In genomic region chr5:154474267-154474956, GRCh38 we compare ENCODE assay signal across 14 cellular contexts. TPM values are rescaled to one million over a fixed set of nuclear protein-coding genes. Genes with fewer than 3 reads are reported as not detected.
A peak's percentile ranks its signal among the peaks of the same experiment; 100 is the strongest.
DNase-seq lines count a peak whose midpoint lies in the region; ATAC-seq, FAIRE-seq and TF ChIP-seq lines count a peak whose summit lies in the region.
"Had no signal": no experiment of that assay in that cellular context is flagged by ENCODE, and none has a peak within 500 bp of the region (broad histone marks: within the 10 kb centered on the region; RNA-seq: fewer than 3 reads in every experiment).

No MANE protein-coding gene starts in this region.

- H3K9me1 ChIP-seq in K562 (ENCODE audit: control insufficient read depth, insufficient read depth, low read length), result no peaks in the 10 kb centered on the region

- 2% methylated on average over 14 of the region's 14 CpGs for WGBS in K562 (ENCODE audit: insufficient coverage, low coverage, missing lambda C conversion rate)

- no peak overlapping the region for H3K4me2 ChIP-seq in K562 (ENCODE audit: insufficient read depth, low read length)

- H3K27ac Mint-ChIP-seq in CD4-positive, CD25-positive, alpha-beta regulatory T cell, result peak overlapping the region in 1 of 3 donors; percentile 43
- H3K27ac Mint-ChIP-seq in natural killer cell treated with Interleukin-12 subunit alpha and Interleukin-12 subunit beta and Interleukin-15 and Interleukin-18, amount 100 ng/mL, for 72 hours, result no peak overlapping the region
- H3K27ac Mint-ChIP-seq in MCF 10A (ENCODE audit: low read depth, unreplicated experiment), result no peak overlapping the region

- no peaks in the 10 kb centered on the region for H3K36me3 Mint-ChIP-seq in CD4-positive, CD25-positive, alpha-beta regulatory T cell
- H3K36me3 Mint-ChIP-seq in natural killer cell treated with Interleukin-12 subunit alpha and Interleukin-12 subunit beta and Interleukin-15 and Interleukin-18, amount 100 ng/mL, for 72 hours, result no peaks in the 10 kb centered on the region
- H3K36me3 Mint-ChIP-seq in MCF 10A (ENCODE audit: insufficient read depth, unreplicated experiment), result no peaks in the 10 kb centered on the region

- in situ Hi-C loops in K562 (cut with MboI), result no loop called here

- peak overlapping the region; percentile 27 to 74 (median 53) for H3K4me3 Mint-ChIP-seq in CD4-positive, CD25-positive, alpha-beta regulatory T cell
- H3K4me3 Mint-ChIP-seq in natural killer cell treated with Interleukin-12 subunit alpha and Interleukin-12 subunit beta and Interleukin-15 and Interleukin-18, amount 100 ng/mL, for 72 hours, result peak overlapping the region; percentile 16
- H3K4me3 Mint-ChIP-seq in MCF 10A (ENCODE audit: unreplicated experiment), result no peak overlapping the region

- H3K27me3 Mint-ChIP-seq in CD4-positive, CD25-positive, alpha-beta regulatory T cell, result peaks cover 88% of the 10 kb centered on the region
- peaks cover 55 to 76% of the 10 kb centered on the region in 2 donors for H3K27me3 Mint-ChIP-seq in natural killer cell treated with Interleukin-12 subunit alpha and Interleukin-12 subunit beta and Interleukin-15 and Interleukin-18, amount 100 ng/mL, for 72 hours
- H3K27me3 Mint-ChIP-seq in MCF 10A (ENCODE audit: insufficient read depth, unreplicated experiment), result peaks cover 80% of the 10 kb centered on the region

- no peaks in the 10 kb centered on the region for H3K79me2 ChIP-seq in K562 (ENCODE audit: control insufficient read depth, insufficient read depth, low read length)

- BruUV-seq in K562 (replicated peaks; lab: Mats Ljungman, UMichigan), result no TSS peak
- BruUV-seq in MCF 10A (replicated peaks; lab: Mats Ljungman, UMichigan), result no TSS peak

- FAIRE-seq in GM12891 (lab: Jason Lieb, UNC) (peak; percentile 20), K562 (lab: Jason Lieb, UNC) (no peak)

- H4K20me1 ChIP-seq in K562 (replicated peaks; ENCODE audit: control insufficient read depth, insufficient read depth, low read length), result peaks cover 4% of the 10 kb centered on the region; the same call in 1 of the 2 replicates

- peaks cover 56% of the 10 kb centered on the region for H3K27me3 ChIP-seq in CD4-positive, CD25-positive, alpha-beta regulatory T cell (ENCODE audit: control insufficient read depth, insufficient read depth, low read length)
- H3K27me3 ChIP-seq in K562 (ENCODE audit: control insufficient read depth in 2 of 2, insufficient read depth in 2 of 2, low read length in 2 of 2), result peaks cover 60 to 76% of the 10 kb centered on the region in 2 experiments

- peaks cover 64% of the 10 kb centered on the region for H3K4me1 ChIP-seq in CD4-positive, CD25-positive, alpha-beta regulatory T cell (ENCODE audit: control insufficient read depth, insufficient read depth, low read length, poor library complexity, severe bottlenecking)
- peaks cover 0 to 24% of the 10 kb centered on the region in 2 experiments; a peak in 1 of 5 replicates for H3K4me1 ChIP-seq in K562 (replicated peaks in 1 of 2; ENCODE audit: control insufficient read depth in 2 of 2, insufficient read depth in 2 of 2, low read length in 2 of 2)

- no peak for TF ChIP-seq EP300 in K562 (IDR thresholded peaks at IDR 0.05; ENCODE audit: low read length)

- H3K9me3 ChIP-seq in CD4-positive, CD25-positive, alpha-beta regulatory T cell (ENCODE audit: control insufficient read depth in 2 of 2, low read length in 2 of 2), result no peaks in the 10 kb centered on the region
- no peaks in the 10 kb centered on the region for H3K9me3 ChIP-seq in K562 (replicated peaks; ENCODE audit: control insufficient read depth, insufficient read depth, low read depth, low read length)
- H3K9me3 ChIP-seq: esophagus muscularis mucosa, stomach had no signal

- CTCF ChIA-PET in K562 (lab: Yijun Ruan, JAX; ENCODE audit: low intra/inter-chr PET ratio) (no interaction called here), MCF 10A (lab: Yijun Ruan, JAX) (interaction anchor here (0.6 to 1.8 kb wide), 4 partner anchors 9 to 399 kb away, joined by 3 to 8 read pairs (median 4); no protein-coding TSS in a partner anchor)

- no peak overlapping the region for H3K27ac ChIP-seq in CD4-positive, CD25-positive, alpha-beta regulatory T cell (ENCODE audit: insufficient read depth, low read length, poor library complexity, severe bottlenecking)
- H3K27ac ChIP-seq in K562 (ENCODE audit: extremely low read depth, low read depth, low read length), result no peak overlapping the region
- H3K27ac ChIP-seq: esophagus muscularis mucosa, stomach had no signal

- no peaks in the 10 kb centered on the region for H3K36me3 ChIP-seq in CD4-positive, CD25-positive, alpha-beta regulatory T cell (ENCODE audit: control insufficient read depth, insufficient read depth, low read length)
- H3K36me3 ChIP-seq in K562 (ENCODE audit: control insufficient read depth, insufficient read depth, low read length), result no peaks in the 10 kb centered on the region
- H3K36me3 ChIP-seq: esophagus muscularis mucosa, stomach had no signal

- intact Hi-C loops in K562 (cut with micrococcal nuclease) (no loop called here), MCF 10A (cut with micrococcal nuclease) (no loop called here)

- TF ChIP-seq RAD21 in K562 (CRISPR knock-in tag; conservative IDR thresholded peaks at IDR 0.05 in 1 of 2, IDR thresholded peaks at IDR 0.05 in 1 of 2), result no peak

- no peak for ATAC-seq in CD4-positive, CD25-positive, alpha-beta regulatory T cell (ENCODE audit: low read depth in 2 of 2)
- ATAC-seq in K562 (no peak), GM19395 (IDR thresholded peaks at IDR 0.05; ENCODE audit: unreplicated experiment) (no peak), GM21529 (IDR thresholded peaks at IDR 0.05; ENCODE audit: unreplicated experiment) (no peak)
- ATAC-seq in natural killer cell treated with Interleukin-12 subunit alpha and Interleukin-12 subunit beta and Interleukin-15 and Interleukin-18, amount 100 ng/mL, for 72 hours, result no peak

- H3K9ac ChIP-seq in K562 (ENCODE audit: insufficient read depth in 1 of 2, low read depth in 2 of 2, low read length in 2 of 2), result no peak overlapping the region

- no peak for TF ChIP-seq POLR2A in GM12891 (IDR thresholded peaks at IDR 0.05; ENCODE audit: low read depth, low read length)
- TF ChIP-seq POLR2A in K562 (conservative IDR thresholded peaks at IDR 0.05), result no peak

- H3K4me3 ChIP-seq in CD4-positive, CD25-positive, alpha-beta regulatory T cell (ENCODE audit: low read depth, low read length), result peak overlapping the region; percentile 40
- no peak overlapping the region for H3K4me3 ChIP-seq in K562
- H3K4me3 ChIP-seq: lung had no signal

- DNase-seq in CD4-positive, CD25-positive, alpha-beta regulatory T cell, result no peak
- DNase-seq in GM12891 (ENCODE audit: insufficient read length, low spot score) (no peak), K562 (ENCODE audit: extremely low read depth in 1 of 4, low spot score in 3 of 4) (no peak), MCF 10A (ENCODE audit: unreplicated experiment) (no peak)
- DNase-seq in natural killer cell treated with Interleukin-12 subunit alpha and Interleukin-12 subunit beta and Interleukin-15 and Interleukin-18, amount 100 ng/mL, for 72 hours (ENCODE audit: low spot score), result no peak
- DNase-seq: activated CD4-positive, alpha-beta T cell treated with anti-CD3 and anti-CD28 coated beads for 4 hours; stimulated activated CD4-positive, alpha-beta T cell treated with anti-CD3 and anti-CD28 coated beads, Interleukin-4, amount 100 ng/mL, for 24 hours; stomach had no signal

- TF ChIP-seq CTCF in K562 (IDR thresholded peaks at IDR 0.05 in 2 of 3, conservative IDR thresholded peaks at IDR 0.05 in 1 of 3; ENCODE audit: insufficient read depth in 2 of 3, low read depth in 1 of 3, low read length in 3 of 3) (no peak), MCF 10A (IDR thresholded peaks at IDR 0.05; ENCODE audit: unreplicated experiment) (no peak)

- POLR2A ChIA-PET in K562 (lab: Yijun Ruan, JAX), result interaction anchor here (0.6 kb wide), 1 partner anchor 236 kb away, joined by 3 read pairs; no protein-coding TSS in a partner anchor
- POLR2A ChIA-PET in MCF 10A (lab: Yijun Ruan, JAX), result no interaction called here

- peaks cover 6 to 63% (median 47%) of the 10 kb centered on the region in 4 donors for H3K4me1 Mint-ChIP-seq in CD4-positive, CD25-positive, alpha-beta regulatory T cell
- peaks cover 26 to 28% of the 10 kb centered on the region in 2 donors for H3K4me1 Mint-ChIP-seq in natural killer cell treated with Interleukin-12 subunit alpha and Interleukin-12 subunit beta and Interleukin-15 and Interleukin-18, amount 100 ng/mL, for 72 hours (ENCODE audit: low read depth in 2 of 2)
- peaks cover 15% of the 10 kb centered on the region for H3K4me1 Mint-ChIP-seq in MCF 10A (ENCODE audit: insufficient read depth, unreplicated experiment)

- H3K9me3 Mint-ChIP-seq in CD4-positive, CD25-positive, alpha-beta regulatory T cell, result peaks cover 0 to 7% (median 0%) of the 10 kb centered on the region in 7 donors
- H3K9me3 Mint-ChIP-seq in natural killer cell treated with Interleukin-12 subunit alpha and Interleukin-12 subunit beta and Interleukin-15 and Interleukin-18, amount 100 ng/mL, for 72 hours, result no peaks in the 10 kb centered on the region
- H3K9me3 Mint-ChIP-seq in MCF 10A (ENCODE audit: unreplicated experiment), result no peaks in the 10 kb centered on the region
- H3K9me3 Mint-ChIP-seq: activated naive CD4-positive, alpha-beta T cell treated with anti-CD3 and anti-CD28 coated beads, Interleukin-2, amount 50 U/mL, for 72 hours had no signal

- no peak overlapping the region for H2AFZ ChIP-seq in K562 (ENCODE audit: low read depth, low read length)

RNA-seq across cellular contexts. Expression of gene HAND1, which starts 3.6 kb away (rescaled TPM):
- not detected for total RNA-seq in CD4-positive, CD25-positive, alpha-beta regulatory T cell
- polyA plus RNA-seq in CD4-positive, CD25-positive, alpha-beta regulatory T cell, result not detected
- 0.06 TPM for polyA plus RNA-seq in GM12891 (2012; ENCODE audit: low read depth, missing spikeins)
- not detected in 2 replicates for total RNA-seq in K562 (2011; cell fraction: chromatin; rRNA removed; ENCODE audit: low replicate concordance)
- total RNA-seq in K562 (2011; cell fraction: nucleolus; rRNA removed), result not detected in 2 replicates
- total RNA-seq in K562 (2011; cell fraction: nucleoplasm; rRNA removed), result not detected in 2 replicates
- total RNA-seq in K562 (2014; rRNA removed) (not detected in 2 replicates), K562 (2014; rRNA removed; fragmentation: Illumina TruSeq; extraction: Trizol) (not detected in 2 replicates), K562 (2015; rRNA removed; fragmentation: Illumina TruSeq; extraction: Trizol) (not detected in 2 replicates), K562 (2021) (not detected in 2 replicates), MCF 10A (2022) (not detected in 2 replicates)
- polyA plus RNA-seq in K562 (2011; rRNA removed) (not detected in 2 replicates), K562 (2014; fragmentation: Illumina TruSeq; extraction: Trizol) (not detected in 2 replicates), K562 (2014; fragmentation: Nextera tagmentation; extraction: Ambion mirVana) (not detected), K562 (2014; rRNA removed) (not detected in 2 replicates)
- 0.03 TPM in 1 of 2 replicates, not detected in the other for polyA plus RNA-seq in K562 (2011; cell fraction: cytosol; rRNA removed)
- not detected in 2 replicates for polyA plus RNA-seq in K562 (2011; cell fraction: nucleus; rRNA removed)
- not detected in 2 replicates for polyA plus RNA-seq in K562 (2012)
- polyA minus RNA-seq in K562 (2011; rRNA and poly(A)+ RNA removed), result not detected in 2 replicates
- not detected in 2 replicates for polyA minus RNA-seq in K562 (2011; cell fraction: cytosol; rRNA and poly(A)+ RNA removed)
- not detected in 2 replicates for polyA minus RNA-seq in K562 (2011; cell fraction: nucleus; rRNA and poly(A)+ RNA removed)
- not detected for total RNA-seq in natural killer cell treated with Interleukin-12 subunit alpha and Interleukin-12 subunit beta and Interleukin-15 and Interleukin-18, amount 100 ng/mL, for 72 hours
- total RNA-seq: activated naive CD4-positive, alpha-beta T cell treated with anti-CD3 and anti-CD28 coated beads, Interleukin-2, amount 50 U/mL, for 72 hours; esophagus muscularis mucosa; renal cortical epithelial cell had no signal
- polyA plus RNA-seq: stomach had no signal

RNA-seq across cellular contexts. Expression of gene SAP30L, which starts 28.6 kb away (rescaled TPM):
- total RNA-seq in CD4-positive, CD25-positive, alpha-beta regulatory T cell, result 54.9 TPM
- polyA plus RNA-seq in CD4-positive, CD25-positive, alpha-beta regulatory T cell, result 10 to 100 TPM; 30.9 to 47.3 (median 36.5) TPM
- polyA plus RNA-seq in GM12891 (2012; ENCODE audit: low read depth, missing spikeins), result 16.6 TPM
- total RNA-seq in K562 (2011; cell fraction: chromatin; rRNA removed; ENCODE audit: low replicate concordance), result 15.1 and 22.0 TPM in 2 replicates
- total RNA-seq in K562 (2011; cell fraction: nucleolus; rRNA removed), result 10.0 and 10.2 TPM in 2 replicates
- total RNA-seq in K562 (2011; cell fraction: nucleoplasm; rRNA removed), result 11.4 and 17.4 TPM in 2 replicates
- total RNA-seq in K562 (2014; rRNA removed) (17.8 and 22.0 TPM in 2 replicates), K562 (2014; rRNA removed; fragmentation: Illumina TruSeq; extraction: Trizol) (29.4 and 31.0 TPM in 2 replicates), K562 (2015; rRNA removed; fragmentation: Illumina TruSeq; extraction: Trizol) (25.8 and 28.1 TPM in 2 replicates), K562 (2021) (27.5 and 33.6 TPM in 2 replicates), MCF 10A (2022) (45.9 and 50.5 TPM in 2 replicates)
- polyA plus RNA-seq in K562 (2011; rRNA removed) (25.6 and 30.0 TPM in 2 replicates), K562 (2014; fragmentation: Illumina TruSeq; extraction: Trizol) (19.4 and 24.9 TPM in 2 replicates), K562 (2014; fragmentation: Nextera tagmentation; extraction: Ambion mirVana) (1 to 10 TPM; 5.1 to 6.8 TPM), K562 (2014; rRNA removed) (28.5 and 31.4 TPM in 2 replicates)
- 10.7 and 11.0 TPM in 2 replicates for polyA plus RNA-seq in K562 (2011; cell fraction: cytosol; rRNA removed)
- polyA plus RNA-seq in K562 (2011; cell fraction: nucleus; rRNA removed), result 30.7 and 37.8 TPM in 2 replicates
- 33.8 and 34.9 TPM in 2 replicates for polyA plus RNA-seq in K562 (2012)
- polyA minus RNA-seq in K562 (2011; rRNA and poly(A)+ RNA removed), result 10.4 and 12.5 TPM in 2 replicates
- 6.3 and 7.5 TPM in 2 replicates for polyA minus RNA-seq in K562 (2011; cell fraction: cytosol; rRNA and poly(A)+ RNA removed)
- 5.5 and 13.8 TPM in 2 replicates for polyA minus RNA-seq in K562 (2011; cell fraction: nucleus; rRNA and poly(A)+ RNA removed)
- 10 to 100 TPM; 20.4 to 32.8 TPM for total RNA-seq in natural killer cell treated with Interleukin-12 subunit alpha and Interleukin-12 subunit beta and Interleukin-15 and Interleukin-18, amount 100 ng/mL, for 72 hours
